In the genomic region with DNA sequence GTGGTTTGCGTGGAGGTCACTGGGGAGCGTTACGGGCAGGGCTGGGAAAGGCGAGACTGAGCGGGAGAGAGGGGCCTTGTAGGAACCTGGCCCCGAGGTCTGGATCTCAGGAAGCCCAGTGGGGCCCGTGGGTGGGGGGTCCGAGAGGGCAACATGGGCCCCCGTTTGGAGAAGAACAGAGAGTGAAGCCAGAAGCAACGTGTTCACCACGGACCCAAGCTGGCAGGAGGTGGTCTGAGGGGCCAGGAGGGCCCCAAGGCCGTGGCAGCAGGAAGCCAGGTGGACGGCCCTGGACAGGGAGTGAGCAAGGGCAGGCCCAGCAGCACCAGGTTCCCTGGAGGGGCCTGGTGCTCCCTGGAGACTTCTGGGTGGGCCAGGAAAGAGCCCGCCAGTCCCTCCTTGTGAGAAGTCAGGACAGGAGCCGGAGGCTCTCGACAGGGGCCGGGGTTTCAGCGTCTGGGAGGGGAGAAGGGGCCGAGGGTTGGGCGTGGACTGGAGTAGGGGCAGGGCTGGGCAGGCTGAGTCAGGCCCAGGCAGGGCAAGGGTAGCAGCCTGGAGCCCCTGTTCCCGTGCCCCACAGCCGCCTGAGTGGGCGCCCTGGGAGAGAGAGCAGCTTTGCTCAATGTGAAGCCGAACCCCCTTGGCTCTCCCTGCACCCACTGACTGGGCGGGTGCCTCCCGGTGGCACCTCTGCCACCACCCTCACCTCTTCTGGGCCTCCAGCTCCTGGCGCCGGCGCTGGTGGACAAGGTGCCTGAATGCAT, we compare ENCODE assay signal across 38 cellular contexts. TPM values are rescaled to one million over a fixed set of nuclear protein-coding genes. Genes with fewer than 3 reads are reported as not detected.
"Had no signal": no experiment of that assay in that cellular context is flagged by ENCODE, and none has a peak within 500 bp of the region (broad histone marks: within the 10 kb centered on the region; RNA-seq: fewer than 3 reads in every experiment).

No MANE protein-coding gene starts in this region.

- H3K4me3 ChIP-seq: ascending aorta, Peyer's patch, SJCRH30, SK-N-MC had no signal

- H3K9me3 Mint-ChIP-seq: activated naive CD8-positive, alpha-beta T cell treated with anti-CD3 and anti-CD28 coated beads for 36 hours had no signal

- H3K4me2 ChIP-seq: KMS-11 had no signal

- H3K9me3 ChIP-seq: ascending aorta, Peyer's patch, SJCRH30 had no signal

- H3K36me3 ChIP-seq: ascending aorta, Peyer's patch, SJCRH30, WERI-Rb-1 had no signal

- H3K36me3 Mint-ChIP-seq: activated naive CD8-positive, alpha-beta T cell treated with anti-CD3 and anti-CD28 coated beads for 36 hours had no signal

- DNase-seq: activated CD4-positive, alpha-beta memory T cell treated with anti-CD3 and anti-CD28 coated beads, Interleukin-2, amount 10 ng/mL, durations not matched to agents 7 days and 5 days; activated CD4-positive, alpha-beta T cell treated with anti-CD3 and anti-CD28 coated beads for 1 hour; activated CD4-positive, alpha-beta T cell treated with anti-CD3 and anti-CD28 coated beads for 48 hours; activated CD4-positive, CD25-positive, alpha-beta regulatory T cell; activated CD8-positive, alpha-beta memory T cell treated with anti-CD3 and anti-CD28 coated beads for 24 hours; activated CD8-positive, alpha-beta memory T cell treated with anti-CD3 and anti-CD28 coated beads, Interleukin-2, amount 10 ng/mL, durations not matched to agents 7 days and 5 days; activated CD8-positive, alpha-beta memory T cell treated with anti-CD3 and anti-CD28 coated beads, Interleukin-2, amount 50 U/mL, for 48 hours; activated effector memory CD4-positive, alpha-beta T cell treated with Interleukin-2 at 50 U/mL for 16 hours; activated naive CD4-positive, alpha-beta T cell treated with anti-CD3 and anti-CD28 coated beads, Interleukin-2, amount 50 U/mL, for 16 hours; activated naive CD8-positive, alpha-beta T cell treated with anti-CD3 and anti-CD28 coated beads for 36 hours; activated T-cell treated with anti-CD3 and anti-CD28 coated beads, Interleukin-2, amount 50 U/mL, for 48 hours; amniotic stem cell; MM.1S; MV-4-11; NCI-H1092; NCI-H146; NCI-H187; NCI-H2029 treated with DMSO at 0.1 percent for 48 hours; NCI-H2107; NCI-H2171; NCI-H510A; NCI-H526; NCI-H748 treated with DMSO at 0.1 percent for 48 hours; NK-92 treated with Interleukin-12 subunit alpha and Interleukin-12 subunit beta, amount 100 ng/mL, for 24 hours; Peyer's patch; RPMI8226; SHP77; T1000; WERI-Rb-1 had no signal

- H3K9ac ChIP-seq: KMS-11 had no signal

- H3K27ac Mint-ChIP-seq: activated CD4-positive, alpha-beta memory T cell treated with anti-CD3 and anti-CD28 coated beads, Interleukin-2, amount 10 ng/mL, durations not matched to agents 7 days and 5 days; activated CD8-positive, alpha-beta memory T cell treated with anti-CD3 and anti-CD28 coated beads, Interleukin-2, amount 10 ng/mL, durations not matched to agents 7 days and 5 days; activated naive CD8-positive, alpha-beta T cell treated with anti-CD3 and anti-CD28 coated beads for 36 hours had no signal

- H3K27me3 Mint-ChIP-seq: activated CD4-positive, alpha-beta memory T cell treated with anti-CD3 and anti-CD28 coated beads, Interleukin-2, amount 10 ng/mL, durations not matched to agents 7 days and 5 days; activated CD8-positive, alpha-beta memory T cell treated with anti-CD3 and anti-CD28 coated beads, Interleukin-2, amount 10 ng/mL, durations not matched to agents 7 days and 5 days had no signal

- ATAC-seq: activated CD8-positive, alpha-beta memory T cell treated with anti-CD3 and anti-CD28 coated beads, Interleukin-2, amount 10 ng/mL, durations not matched to agents 7 days and 5 days had no signal

- H3K4me1 ChIP-seq: ascending aorta, Peyer's patch, SJCRH30 had no signal

- H3K27ac ChIP-seq: ascending aorta, KMS-11, Peyer's patch, SJCRH30, SK-N-MC, WERI-Rb-1 had no signal

- H3K4me3 Mint-ChIP-seq: activated CD4-positive, alpha-beta memory T cell treated with anti-CD3 and anti-CD28 coated beads, Interleukin-2, amount 10 ng/mL, durations not matched to agents 7 days and 5 days; activated CD8-positive, alpha-beta memory T cell treated with anti-CD3 and anti-CD28 coated beads, Interleukin-2, amount 10 ng/mL, durations not matched to agents 7 days and 5 days; activated naive CD8-positive, alpha-beta T cell treated with anti-CD3 and anti-CD28 coated beads for 36 hours had no signal

- H3K4me1 Mint-ChIP-seq: activated CD4-positive, alpha-beta memory T cell treated with anti-CD3 and anti-CD28 coated beads, Interleukin-2, amount 10 ng/mL, durations not matched to agents 7 days and 5 days; activated CD8-positive, alpha-beta memory T cell treated with anti-CD3 and anti-CD28 coated beads, Interleukin-2, amount 10 ng/mL, durations not matched to agents 7 days and 5 days; activated naive CD8-positive, alpha-beta T cell treated with anti-CD3 and anti-CD28 coated beads for 36 hours had no signal

- H3K27me3 ChIP-seq: ascending aorta, Peyer's patch had no signal

RNA-seq across cellular contexts. Expression of gene CFAP74, which starts 33.5 kb away (rescaled TPM):
- total RNA-seq: activated CD4-positive, alpha-beta memory T cell treated with anti-CD3 and anti-CD28 coated beads, Interleukin-2, amount 10 ng/mL, durations not matched to agents 7 days and 5 days; activated CD8-positive, alpha-beta memory T cell treated with anti-CD3 and anti-CD28 coated beads, Interleukin-2, amount 10 ng/mL, durations not matched to agents 7 days and 5 days; ascending aorta; cardiac septum; LHCN-M2; PC-3; SJCRH30; T-helper 1 cell treated with Interleukin-12 subunit alpha and Interleukin-12 subunit beta and Interleukin-4 antibody, amounts not matched to agents 30 ng/mL and 1 ng/mL, for 36 hours; T-helper 2 cell treated with Interferon-gamma antibody and Interleukin-4, amounts not matched to agents 100 ng/mL and 5 ng/mL, for 36 hours had no signal

RNA-seq across cellular contexts. Expression of gene GABRD, which starts 49.0 kb away (rescaled TPM):
- total RNA-seq: activated CD4-positive, alpha-beta memory T cell treated with anti-CD3 and anti-CD28 coated beads, Interleukin-2, amount 10 ng/mL, durations not matched to agents 7 days and 5 days; activated CD8-positive, alpha-beta memory T cell treated with anti-CD3 and anti-CD28 coated beads, Interleukin-2, amount 10 ng/mL, durations not matched to agents 7 days and 5 days; activated naive CD8-positive, alpha-beta T cell treated with anti-CD3 and anti-CD28 coated beads for 36 hours; ascending aorta; LHCN-M2; PC-3; Peyer's patch; SJCRH30; T-helper 1 cell treated with Interleukin-12 subunit alpha and Interleukin-12 subunit beta and Interleukin-4 antibody, amounts not matched to agents 30 ng/mL and 1 ng/mL, for 36 hours; T-helper 2 cell treated with Interferon-gamma antibody and Interleukin-4, amounts not matched to agents 100 ng/mL and 5 ng/mL, for 36 hours had no signal

RNA-seq across cellular contexts. Expression of gene TMEM52, which starts 51.1 kb away (rescaled TPM):
- total RNA-seq: activated CD4-positive, alpha-beta memory T cell treated with anti-CD3 and anti-CD28 coated beads, Interleukin-2, amount 10 ng/mL, durations not matched to agents 7 days and 5 days; activated CD8-positive, alpha-beta memory T cell treated with anti-CD3 and anti-CD28 coated beads, Interleukin-2, amount 10 ng/mL, durations not matched to agents 7 days and 5 days; ascending aorta; T-helper 1 cell treated with Interleukin-12 subunit alpha and Interleukin-12 subunit beta and Interleukin-4 antibody, amounts not matched to agents 30 ng/mL and 1 ng/mL, for 36 hours; T-helper 2 cell treated with Interferon-gamma antibody and Interleukin-4, amounts not matched to agents 100 ng/mL and 5 ng/mL, for 36 hours had no signal

RNA-seq across cellular contexts. Expression of gene CALML6, which starts 55.1 kb away (rescaled TPM):
- total RNA-seq: ascending aorta; Peyer's patch; T-helper 1 cell treated with Interleukin-12 subunit alpha and Interleukin-12 subunit beta and Interleukin-4 antibody, amounts not matched to agents 30 ng/mL and 1 ng/mL, for 36 hours had no signal
